21 cellular contexts compared by ENCODE assay signal in genomic region chr6:122068291-122068769, GRCh38.
DNase-seq lines count a peak whose midpoint lies in the region; ATAC-seq and TF ChIP-seq lines count a peak whose summit lies in the region.
"Had no signal": no experiment of that assay in that cellular context is flagged by ENCODE, and none has a peak within 500 bp of the region (broad histone marks: within the 10 kb centered on the region; RNA-seq: fewer than 3 reads in every experiment).

No MANE protein-coding gene starts in this region.

- in situ Hi-C loops in GM23248 (cut with MboI), result no loop called here

- peak; percentile 84; the same call in 1 of the 2 replicates for TF ChIP-seq EP300 in Ishikawa (IDR thresholded peaks at IDR 0.05; ENCODE audit: borderline replicate concordance)

- WGBS in heart right ventricle, 2 donors, result 15 to 21% methylated on average over 3 of the region's 3 CpGs
- 14 to 22% methylated on average over 3 of the region's 3 CpGs for WGBS in GM23248 (ENCODE audit: low coverage in 1 of 2, low lambda C conversion rate in 2 of 2, missing lambda C conversion rate in 2 of 2), 2 experiments

- ATAC-seq in heart right ventricle, result peak in 7 of 8 donors; percentile 9 to 65 (median 51)
- peak; percentile 89 for ATAC-seq in sciatic nerve
- no peak for ATAC-seq in GM21447 (IDR thresholded peaks at IDR 0.05; ENCODE audit: unreplicated experiment)
- ATAC-seq: left colon had no signal

- no peaks in the 10 kb centered on the region for H3K79me2 ChIP-seq in GM23248 (ENCODE audit: insufficient read depth)

- peaks cover 0 to 14% (median 0%) of the 10 kb centered on the region in 9 donors for H3K4me1 ChIP-seq in heart right ventricle
- no peaks in the 10 kb centered on the region for H3K4me1 ChIP-seq in GM23248 (ENCODE audit: insufficient read depth)

- DNase-seq in heart right ventricle, result no peak
- no peak for DNase-seq in sciatic nerve (ENCODE audit: low spot score)
- DNase-seq in GM23248, result no peak
- no peak for DNase-seq in NCI-H345 treated with DMSO at 0.1 percent for 48 hours (lab: John Stamatoyannopoulos, UW; ENCODE audit: unreplicated experiment)
- DNase-seq in central memory CD4-positive, alpha-beta T cell, result no peak
- DNase-seq: activated CD4-positive, alpha-beta T cell treated with anti-CD3 and anti-CD28 coated beads for 1 hour; effector CD4-positive, alpha-beta T cell; H7; IMR-90; left colon; MM.1S; NCI-H187; NCI-H226; NK-92 treated with Interleukin-12 subunit alpha and Interleukin-12 subunit beta, amount 100 ng/mL, for 24 hours; SHP77; sigmoid colon had no signal

- TF ChIP-seq CTCF in brain (conservative IDR thresholded peaks at IDR 0.05) (no peak), heart right ventricle (IDR thresholded peaks at IDR 0.05) (no peak)

- no peaks in the 10 kb centered on the region for H3K9me2 ChIP-seq in GM23248 (ENCODE audit: insufficient read depth)

- H3K4me1 Mint-ChIP-seq in brain, result peaks cover 28% of the 10 kb centered on the region
- H3K4me1 Mint-ChIP-seq: central memory CD8-positive, alpha-beta T cell had no signal

- H3K4me3 ChIP-seq in heart right ventricle (no peak overlapping the region), GM23248 (no peak overlapping the region)
- H3K4me3 ChIP-seq: sigmoid colon had no signal

- H3K9me3 ChIP-seq in heart right ventricle (no peaks in the 10 kb centered on the region), GM23248 (ENCODE audit: low read depth) (no peaks in the 10 kb centered on the region)
- H3K9me3 ChIP-seq: neutrophil, sigmoid colon had no signal

- no peak for TF ChIP-seq RAD21 in Ishikawa (IDR thresholded peaks at IDR 0.05; ENCODE audit: low read depth)

- H3K36me3 ChIP-seq in heart right ventricle (no peaks in the 10 kb centered on the region), GM23248 (ENCODE audit: low read depth) (no peaks in the 10 kb centered on the region)
- H3K36me3 ChIP-seq: neutrophil, sigmoid colon had no signal

- H3F3A ChIP-seq in GM23248 (ENCODE audit: insufficient read depth), result no peaks in the 10 kb centered on the region

- H2AFZ ChIP-seq in GM23248, result no peak overlapping the region

- H3K4me3 Mint-ChIP-seq in brain, result no peak overlapping the region
- H3K4me3 Mint-ChIP-seq: central memory CD8-positive, alpha-beta T cell had no signal

- intact Hi-C loops in heart right ventricle (cut with DNase I), result no loop called here
- intact Hi-C loops in sciatic nerve (cut with DNase I), result no loop called here

- H3K4me2 ChIP-seq in GM23248 (ENCODE audit: unreplicated experiment), result no peak overlapping the region

- H3K36me3 Mint-ChIP-seq in brain, result no peaks in the 10 kb centered on the region

- peak overlapping the region in 8 of 10 donors; percentile 1 to 64 (median 28) for H3K27ac ChIP-seq in heart right ventricle
- H3K27ac ChIP-seq in GM23248, result no peak overlapping the region
- H3K27ac ChIP-seq: neutrophil had no signal

- no peaks in the 10 kb centered on the region for H3K9me3 Mint-ChIP-seq in brain

- H4K20me1 ChIP-seq in GM23248 (ENCODE audit: insufficient read depth), result no peaks in the 10 kb centered on the region

- H3K27me3 Mint-ChIP-seq in brain, result peaks cover 2% of the 10 kb centered on the region
- H3K27me3 Mint-ChIP-seq: central memory CD8-positive, alpha-beta T cell had no signal

- H3K27ac Mint-ChIP-seq in brain, result peak overlapping the region in 3 of 5 experiments; percentile 51 to 85 (median 75)

- no peak overlapping the region for H3K9ac ChIP-seq in GM23248

- H3K27me3 ChIP-seq in heart right ventricle (no peaks in the 10 kb centered on the region), GM23248 (replicated peaks; ENCODE audit: insufficient read depth) (no peaks in the 10 kb centered on the region)
- H3K27me3 ChIP-seq: neutrophil, sigmoid colon had no signal

TF ChIP-seq in Ishikawa, 13 proteins besides CTCF, POLR2A, EP300 and RAD21:
- TF ChIP-seq YY1 (IDR thresholded peaks at IDR 0.05; ENCODE audit: low read depth) (no peak), REST (IDR thresholded peaks at IDR 0.05; ENCODE audit: low read depth) (no peak), MAX (IDR thresholded peaks at IDR 0.05) (no peak), USF1 (IDR thresholded peaks at IDR 0.05) (no peak), TCF12 (IDR thresholded peaks at IDR 0.05; ENCODE audit: low read depth) (peak; percentile 78), TEAD4 (IDR thresholded peaks at IDR 0.05) (no peak), EGR1 (IDR thresholded peaks at IDR 0.05) (no peak), CREB1 (IDR thresholded peaks at IDR 0.05; ENCODE audit: low read depth) (no peak), NFIC (IDR thresholded peaks at IDR 0.05) (peak; percentile 40; the same call in 1 of the 2 replicates), FOXM1 (IDR thresholded peaks at IDR 0.05; ENCODE audit: borderline replicate concordance, low read depth) (peak; percentile 81), ZBTB7A (IDR thresholded peaks at IDR 0.05; ENCODE audit: low read depth) (no peak)
